In the genomic region with DNA sequence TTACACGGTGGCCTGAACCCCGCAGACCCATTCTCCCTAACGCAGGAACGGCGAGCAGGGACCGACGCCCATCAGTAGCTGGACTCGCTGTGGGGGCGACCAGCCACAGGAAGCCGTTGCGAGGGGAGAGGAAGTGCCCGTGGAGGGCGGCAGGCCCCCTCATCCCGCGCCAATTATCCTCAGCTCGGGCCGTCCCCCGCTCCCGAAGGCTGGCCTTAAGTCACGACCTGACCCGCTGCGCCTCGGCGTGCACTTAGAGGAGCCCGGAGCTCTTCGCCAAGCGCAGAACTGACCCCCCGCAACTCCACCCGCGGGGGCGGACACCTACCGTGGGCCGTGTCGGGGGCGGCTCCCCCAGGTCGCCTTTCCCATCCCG, we compare ENCODE assay signal across 8 cellular contexts. TPM values are rescaled to one million over a fixed set of nuclear protein-coding genes. Genes with fewer than 3 reads are reported as not detected.
A peak's percentile ranks its signal among the peaks of the same experiment; 100 is the strongest.
DNase-seq lines count a peak whose midpoint lies in the region; ATAC-seq, FAIRE-seq and TF ChIP-seq lines count a peak whose summit lies in the region.

No MANE protein-coding gene starts in this region.

- H2BK5ac ChIP-seq in mesenchymal stem cell (ENCODE audit: low read depth, low read length, poor library complexity, severe bottlenecking): peak overlapping the region; percentile 87

- dilution Hi-C loops in mammary epithelial cell (cut with HindIII; ENCODE audit: low sequenced_read_pairs): loop anchor here (5.0 to 10.0 kb wide), 2 partner anchors 159 to 272 kb away; no protein-coding TSS in a partner anchor

- intact Hi-C loops in mammary epithelial cell (cut with micrococcal nuclease) (loop anchor here (5.0 kb wide), 1 partner anchor 179 kb away; the partner anchor contains the start of gene P4HB), vagina (cut with DNase I) (no loop called here)

- no peaks in the 10 kb centered on the region for H3K9me3 Mint-ChIP-seq in stimulated activated naive CD8-positive, alpha-beta T cell treated with anti-CD3 and anti-CD28 coated beads, Interleukin-15, Interleukin-2, amounts not matched to agents 100 ng/mL and 50 ng/mL, for 24 hours

- H3K79me2 ChIP-seq in mammary epithelial cell (ENCODE audit: insufficient read depth, low read length): peaks cover 75% of the 10 kb centered on the region

- peak overlapping the region in 1 of 2 experiments; percentile 39 for H2BK12ac ChIP-seq in mesenchymal stem cell (ENCODE audit: low read length in 2 of 2)

- TF ChIP-seq CTCF in mammary epithelial cell (conservative IDR thresholded peaks at IDR 0.05 in 1 of 2, IDR thresholded peaks at IDR 0.05 in 1 of 2; ENCODE audit: extremely low read depth in 1 of 2, insufficient read depth in 1 of 2, low read depth in 1 of 2, low read length in 2 of 2): no peak
- TF ChIP-seq CTCF in vagina (IDR thresholded peaks at IDR 0.05): no peak
- TF ChIP-seq CTCF in D721Med (IDR thresholded peaks at IDR 0.05; ENCODE audit: insufficient read depth, missing control alignments): no peak

- CTCF ChIA-PET in mammary epithelial cell (lab: Charles Lee; ENCODE audit: low non-redundant PET): no interaction called here

- H3K27ac Mint-ChIP-seq in stimulated activated naive CD8-positive, alpha-beta T cell treated with anti-CD3 and anti-CD28 coated beads, Interleukin-15, Interleukin-2, amounts not matched to agents 100 ng/mL and 50 ng/mL, for 24 hours: peak overlapping the region; percentile 92

- H3K27me3 ChIP-seq in HUES6 (ENCODE audit: control insufficient read depth, insufficient read depth, low read length) (no peaks in the 10 kb centered on the region), mammary epithelial cell (ENCODE audit: insufficient read depth, low read length) (no peaks in the 10 kb centered on the region), mesenchymal stem cell (ENCODE audit: control insufficient read depth in 1 of 2, insufficient read depth in 1 of 2, low read length in 2 of 2) (no peaks in the 10 kb centered on the region), vagina (no peaks in the 10 kb centered on the region)

- no peak for ATAC-seq in stimulated activated naive CD8-positive, alpha-beta T cell treated with anti-CD3 and anti-CD28 coated beads, Interleukin-15, Interleukin-2, amounts not matched to agents 100 U/mL and 50 U/mL, for 24 hours
- no peak for ATAC-seq in GM21447 (IDR thresholded peaks at IDR 0.05; ENCODE audit: unreplicated experiment)

- H3K36me3 Mint-ChIP-seq in stimulated activated naive CD8-positive, alpha-beta T cell treated with anti-CD3 and anti-CD28 coated beads, Interleukin-15, Interleukin-2, amounts not matched to agents 100 ng/mL and 50 ng/mL, for 24 hours (ENCODE audit: low read depth): peaks cover 32% of the 10 kb centered on the region

- H3K27ac ChIP-seq in HUES6 (ENCODE audit: low read depth, low read length) (peak overlapping the region; percentile 83; the same call in 1 of the 2 replicates), mammary epithelial cell (ENCODE audit: insufficient read depth, low read depth, low read length) (peak overlapping the region; percentile 50), mesenchymal stem cell (ENCODE audit: low read length, poor library complexity, severe bottlenecking) (peak overlapping the region; percentile 85), vagina (peak overlapping the region; percentile 78)

- H3K4ac ChIP-seq in mesenchymal stem cell (ENCODE audit: low read depth in 1 of 2, low read length in 2 of 2): peak overlapping the region; percentile 83 to 92

- H3K14ac ChIP-seq in mesenchymal stem cell (ENCODE audit: low read length in 2 of 2): peak overlapping the region in 1 of 2 experiments; percentile 15

- peaks cover 14% of the 10 kb centered on the region for H3K4me1 ChIP-seq in HUES6 (ENCODE audit: control insufficient read depth, insufficient read depth, low read length)
- peaks cover 19% of the 10 kb centered on the region for H3K4me1 ChIP-seq in mammary epithelial cell (ENCODE audit: insufficient read depth, low read length)
- peaks cover 38% of the 10 kb centered on the region for H3K4me1 ChIP-seq in mesenchymal stem cell (ENCODE audit: control insufficient read depth, insufficient read depth, low read depth, low read length)
- peaks cover 48% of the 10 kb centered on the region for H3K4me1 ChIP-seq in vagina

- H3K23ac ChIP-seq in mesenchymal stem cell (ENCODE audit: low read length in 2 of 2): peak overlapping the region in 1 of 2 experiments; percentile 70

- H3K4me3 ChIP-seq in HUES6 (ENCODE audit: low read depth, low read length) (peak overlapping the region; percentile 98), mammary epithelial cell (replicated peaks in 1 of 3; ENCODE audit: insufficient read depth in 1 of 3, low read depth in 2 of 3, low read length in 3 of 3) (peak overlapping the region; percentile 76 to 94 (median 92)), mesenchymal stem cell (ENCODE audit: insufficient read depth in 1 of 2, low read depth in 1 of 2, low read length in 2 of 2) (peak overlapping the region; percentile 85 to 89), vagina (peak overlapping the region; percentile 85 to 100)

- H3K4me2 ChIP-seq in mammary epithelial cell (ENCODE audit: insufficient read depth, low read depth, low read length) (peak overlapping the region; percentile 86), mesenchymal stem cell (ENCODE audit: low read length, poor library complexity, severe bottlenecking) (peak overlapping the region; percentile 69)

- no peak for TF ChIP-seq POLR2A in vagina (IDR thresholded peaks at IDR 0.05)

- no peak for FAIRE-seq in D721Med (lab: Jason Lieb, UNC)

- H3K9me3 ChIP-seq in HUES6 (ENCODE audit: control insufficient read depth, insufficient read depth, low read depth, low read length): no peaks in the 10 kb centered on the region
- no peaks in the 10 kb centered on the region for H3K9me3 ChIP-seq in mammary epithelial cell (replicated peaks; ENCODE audit: insufficient read depth, low read length)
- H3K9me3 ChIP-seq in mesenchymal stem cell (ENCODE audit: control insufficient read depth, low read length): no peaks in the 10 kb centered on the region
- no peaks in the 10 kb centered on the region for H3K9me3 ChIP-seq in vagina

- peak overlapping the region; percentile 44 to 66 for H3K18ac ChIP-seq in mesenchymal stem cell (ENCODE audit: low read depth in 1 of 2, low read length in 2 of 2)

- H3K4me3 Mint-ChIP-seq in stimulated activated naive CD8-positive, alpha-beta T cell treated with anti-CD3 and anti-CD28 coated beads, Interleukin-15, Interleukin-2, amounts not matched to agents 100 ng/mL and 50 ng/mL, for 24 hours: peak overlapping the region; percentile 94

- in situ Hi-C loops in mammary epithelial cell (cut with MboI; ENCODE audit: low sequenced_read_pairs in 2 of 2): no loop called here

- H2BK120ac ChIP-seq in mesenchymal stem cell (ENCODE audit: low read depth, low read length): no peak overlapping the region

- H3K36me3 ChIP-seq in HUES6 (ENCODE audit: control insufficient read depth, insufficient read depth, low read length): peaks cover 40% of the 10 kb centered on the region
- peaks cover 4% of the 10 kb centered on the region for H3K36me3 ChIP-seq in mammary epithelial cell (ENCODE audit: insufficient read depth, low read length)
- peaks cover 36 to 45% of the 10 kb centered on the region in 2 experiments for H3K36me3 ChIP-seq in mesenchymal stem cell (ENCODE audit: control insufficient read depth in 1 of 2, insufficient read depth in 2 of 2, low read depth in 1 of 2, low read length in 2 of 2)
- H3K36me3 ChIP-seq in vagina: peaks cover 0 to 36% of the 10 kb centered on the region in 2 donors

- WGBS in mammary epithelial cell (ENCODE audit: low coverage, missing lambda C conversion rate): 0% methylated on average over 13 of the region's 37 CpGs
- 1% methylated on average over 37 of the region's 37 CpGs for WGBS in mesenchymal stem cell

- no peaks in the 10 kb centered on the region for H4K20me1 ChIP-seq in mammary epithelial cell (ENCODE audit: insufficient read depth, low read length)

- H2AK5ac ChIP-seq in mesenchymal stem cell (ENCODE audit: low read length, severe bottlenecking): peak overlapping the region; percentile 50

- H3K79me1 ChIP-seq in mesenchymal stem cell (replicated peaks; ENCODE audit: low read length, poor library complexity, severe bottlenecking): peaks cover 10% of the 10 kb centered on the region

- H3K27me3 Mint-ChIP-seq in stimulated activated naive CD8-positive, alpha-beta T cell treated with anti-CD3 and anti-CD28 coated beads, Interleukin-15, Interleukin-2, amounts not matched to agents 100 ng/mL and 50 ng/mL, for 24 hours: no peaks in the 10 kb centered on the region

- H2AFZ ChIP-seq in mammary epithelial cell (ENCODE audit: low read depth, low read length) (peak overlapping the region; percentile 85), mesenchymal stem cell (ENCODE audit: low read depth, low read length) (peak overlapping the region; percentile 77)

- H3K4me1 Mint-ChIP-seq in stimulated activated naive CD8-positive, alpha-beta T cell treated with anti-CD3 and anti-CD28 coated beads, Interleukin-15, Interleukin-2, amounts not matched to agents 100 ng/mL and 50 ng/mL, for 24 hours (ENCODE audit: low read depth): peaks cover 35% of the 10 kb centered on the region

- no TSS peak for BruUV-seq in mammary epithelial cell (replicated peaks; lab: Mats Ljungman, UMichigan)

- H4K8ac ChIP-seq in mesenchymal stem cell (ENCODE audit: low read length): peak overlapping the region; percentile 81

- DNase-seq in stimulated activated naive CD8-positive, alpha-beta T cell treated with anti-CD3 and anti-CD28 coated beads, Interleukin-15, Interleukin-2, amounts not matched to agents 100 U/mL and 50 U/mL, for 24 hours: no peak
- no peak for DNase-seq in mammary epithelial cell
- no peak for DNase-seq in mesenchymal stem cell
- DNase-seq in vagina (ENCODE audit: extremely low spot score in 2 of 2): no peak
- no peak for DNase-seq in D721Med (ENCODE audit: insufficient read length, low spot score)

- H3K9ac ChIP-seq in HUES6 (ENCODE audit: low read length) (peak overlapping the region; percentile 90), mammary epithelial cell (ENCODE audit: insufficient read depth, low read length) (peak overlapping the region; percentile 75), mesenchymal stem cell (ENCODE audit: low read length) (peak overlapping the region; percentile 92)

- H2BK15ac ChIP-seq in mesenchymal stem cell (ENCODE audit: low read depth, poor library complexity, severe bottlenecking): no peak overlapping the region

- H4K91ac ChIP-seq in mesenchymal stem cell (ENCODE audit: low read length): peak overlapping the region; percentile 54

RNA-seq across cellular contexts. Expression of gene ARL16, which starts 0.4 kb away (rescaled TPM):
- total RNA-seq in mammary epithelial cell (10 to 100 TPM; 19.5 to 27.7 TPM), vagina (24.1 TPM)
- 38.1 TPM for polyA plus RNA-seq in mammary epithelial cell
- polyA minus RNA-seq in mammary epithelial cell: 46.6 TPM
- polyA plus RNA-seq in mesenchymal stem cell (2013, experiment 1 of 2): 32.6 TPM
- polyA plus RNA-seq in mesenchymal stem cell (2013, experiment 2 of 2): 33.3 TPM

RNA-seq across cellular contexts. Expression of gene HGS, which starts 0.6 kb away (rescaled TPM):
- 100 to 1,000 TPM in 1 of 2 donors, 10 to 100 TPM in 1; 88.0 to 140 TPM for total RNA-seq in mammary epithelial cell
- 72.7 TPM for polyA plus RNA-seq in mammary epithelial cell
- 137 TPM for polyA minus RNA-seq in mammary epithelial cell
- 51.0 TPM for polyA plus RNA-seq in mesenchymal stem cell (2013, experiment 1 of 2)
- 49.3 TPM for polyA plus RNA-seq in mesenchymal stem cell (2013, experiment 2 of 2)
- total RNA-seq in vagina: 72.9 TPM

RNA-seq across cellular contexts. Expression of gene CCDC137, which starts 16.7 kb away (rescaled TPM):
- 10 to 100 TPM in 1 of 2 donors, 1 to 10 TPM in 1; 5.3 to 34.0 TPM for total RNA-seq in mammary epithelial cell
- polyA plus RNA-seq in mammary epithelial cell: 17.9 TPM
- polyA minus RNA-seq in mammary epithelial cell: 4.9 TPM
- polyA plus RNA-seq in mesenchymal stem cell (2013, experiment 1 of 2): 19.8 TPM
- 17.9 TPM for polyA plus RNA-seq in mesenchymal stem cell (2013, experiment 2 of 2)
- 13.8 TPM for total RNA-seq in vagina

RNA-seq across cellular contexts. Expression of gene OXLD1, which starts 16.8 kb away (rescaled TPM):
- total RNA-seq in mammary epithelial cell (10 to 100 TPM; 25.2 to 42.4 TPM), vagina (43.0 TPM)
- 22.7 TPM for polyA plus RNA-seq in mammary epithelial cell
- 2.9 TPM for polyA minus RNA-seq in mammary epithelial cell
- 25.4 TPM for polyA plus RNA-seq in mesenchymal stem cell (2013, experiment 1 of 2)
- 26.0 TPM for polyA plus RNA-seq in mesenchymal stem cell (2013, experiment 2 of 2)

RNA-seq across cellular contexts. Expression of gene MRPL12, which starts 20.0 kb away (rescaled TPM):
- total RNA-seq in mammary epithelial cell (100 to 1,000 TPM in 1 of 2 donors, 10 to 100 TPM in 1; 13.2 to 104 TPM), vagina (77.3 TPM)
- polyA plus RNA-seq in mammary epithelial cell: 129 TPM
- 49.1 TPM for polyA minus RNA-seq in mammary epithelial cell
- polyA plus RNA-seq in mesenchymal stem cell (2013, experiment 1 of 2): 57.7 TPM
- polyA plus RNA-seq in mesenchymal stem cell (2013, experiment 2 of 2): 59.4 TPM
